19 cellular contexts compared by ENCODE assay signal in genomic region chr17:8830141-8830540, GRCh38. TPM values are rescaled to one million over a fixed set of nuclear protein-coding genes. Genes with fewer than 3 reads are reported as not detected.
DNase-seq lines count a peak whose midpoint lies in the region; ATAC-seq, FAIRE-seq and TF ChIP-seq lines count a peak whose summit lies in the region.
"Had no signal": no experiment of that assay in that cellular context is flagged by ENCODE, and none has a peak within 500 bp of the region (broad histone marks: within the 10 kb centered on the region; RNA-seq: fewer than 3 reads in every experiment).

No MANE protein-coding gene starts in this region.

- H2BK15ac ChIP-seq in H1 (ENCODE audit: low read length) (no peak overlapping the region; the same call in 1 of the 2 replicates), neuronal stem cell (ENCODE audit: low read length) (no peak overlapping the region)

- H3K27me3 ChIP-seq in DND-41 (ENCODE audit: insufficient read depth, low read length, poor library complexity) (no peaks in the 10 kb centered on the region), H1 (replicated peaks in 1 of 4; ENCODE audit: control insufficient read depth in 3 of 4, extremely low read depth in 1 of 4, insufficient read depth in 3 of 4, low read length in 3 of 4) (no peaks in the 10 kb centered on the region), neuronal stem cell (ENCODE audit: control insufficient read depth in 3 of 3, insufficient read depth in 3 of 3, low read depth in 1 of 3, low read length in 3 of 3) (no peaks in the 10 kb centered on the region), tibial artery (peaks cover 0 to 46% of the 10 kb centered on the region in 2 donors)

- H2AK5ac ChIP-seq in H1 (ENCODE audit: low read depth, low read length): no peak overlapping the region
- no peak overlapping the region for H2AK5ac ChIP-seq in neuronal stem cell (ENCODE audit: low read depth, low read length)

- H3K4ac ChIP-seq in H1 (replicated peaks; ENCODE audit: insufficient read length, low read depth, low read length): no peak overlapping the region
- no peak overlapping the region for H3K4ac ChIP-seq in neuronal stem cell (ENCODE audit: low read length)

- H3K36me3 ChIP-seq in DND-41 (ENCODE audit: insufficient read depth, low read length) (peaks cover 56% of the 10 kb centered on the region), H1 (ENCODE audit: control insufficient read depth in 2 of 4, insufficient read depth in 4 of 4, low read length in 3 of 4) (no peaks in the 10 kb centered on the region), neuronal stem cell (replicated peaks in 1 of 2; ENCODE audit: control insufficient read depth in 2 of 2, insufficient read depth in 2 of 2, low read length in 2 of 2) (no peaks in the 10 kb centered on the region), tibial artery (no peaks in the 10 kb centered on the region)
- H3K36me3 ChIP-seq: HAP-1 had no signal

- H2BK120ac ChIP-seq in H1 (replicated peaks; ENCODE audit: low read depth, low read length) (no peak overlapping the region), neuronal stem cell (ENCODE audit: low read depth, low read length) (no peak overlapping the region)

- H2BK5ac ChIP-seq in H1 (ENCODE audit: low read depth, low read length): no peak overlapping the region
- H2BK5ac ChIP-seq in neuronal stem cell (ENCODE audit: low read length): no peak overlapping the region

- H3K27me3 Mint-ChIP-seq in T-helper 17 cell: no peaks in the 10 kb centered on the region
- H3K27me3 Mint-ChIP-seq: CD4-positive, alpha-beta T cell had no signal

- H3K9ac ChIP-seq in DND-41 (ENCODE audit: low read depth, low read length): no peak overlapping the region
- no peak overlapping the region for H3K9ac ChIP-seq in H1 (replicated peaks in 1 of 4; ENCODE audit: extremely low read depth in 1 of 4, low read depth in 3 of 4, low read length in 3 of 4)
- H3K9ac ChIP-seq in neuronal stem cell (ENCODE audit: low read depth, low read length, poor library complexity): no peak overlapping the region

- H2AFZ ChIP-seq in DND-41 (ENCODE audit: low read depth, low read length): no peak overlapping the region
- no peak overlapping the region for H2AFZ ChIP-seq in H1 (ENCODE audit: low read length)
- H2AFZ ChIP-seq in neuronal stem cell (ENCODE audit: low read length): no peak overlapping the region

- H4K5ac ChIP-seq in H1 (ENCODE audit: insufficient read length, low read depth, low read length): no peak overlapping the region

- no peak overlapping the region for H3K4me2 ChIP-seq in DND-41 (ENCODE audit: insufficient read depth, low read length)
- no peak overlapping the region for H3K4me2 ChIP-seq in H1 (ENCODE audit: insufficient read depth in 1 of 2, low read depth in 2 of 2, low read length in 2 of 2)
- H3K4me2 ChIP-seq in neuronal stem cell (ENCODE audit: insufficient read depth, low read length, poor library complexity, severe bottlenecking): no peak overlapping the region
- H3K4me2 ChIP-seq: A549 had no signal

- no peak for FAIRE-seq in H1 (lab: Jason Lieb, UNC)
- FAIRE-seq: A549, K562 had no signal

- 94% methylated on average over 10 of the region's 10 CpGs; no CpG with 5 or more reads in 1 of the 2 experiments for WGBS in H1 (ENCODE audit: extremely low coverage in 1 of 2, insufficient coverage in 1 of 2, insufficient read length in 1 of 2, insufficient replicate concordance in 2 of 2, low coverage in 1 of 2, low lambda C conversion rate in 2 of 2, missing lambda C conversion rate in 1 of 2), 2 experiments
- no CpG with 5 or more reads among the region's 10 CpGs for WGBS in neuronal stem cell (ENCODE audit: extremely low coverage in 2 of 2, insufficient read length in 2 of 2, insufficient replicate concordance in 1 of 2), 2 donors

- CTCF ChIA-PET in HEK293T (lab: Yijun Ruan, JAX): interaction anchor here (0.6 kb wide), 1 partner anchor 314 kb away, joined by 3 read pairs; no protein-coding TSS in a partner anchor
- CTCF ChIA-PET in H1 (lab: Charles Lee; ENCODE audit: partially characterized antibody): interaction anchor here (0.5 to 5.0 kb wide), 15 partner anchors 11 to 704 kb away, joined by 3 to 33 read pairs (median 5); partner anchors contain the start of gene MFSD6L

- H3K36me3 Mint-ChIP-seq in T-helper 17 cell (ENCODE audit: low read depth): no peaks in the 10 kb centered on the region

- POLR2A ChIA-PET in HEK293T (lab: Yijun Ruan, JAX) (no interaction called here), H1 (lab: Charles Lee; ENCODE audit: partially characterized antibody) (interaction anchor here (1.1 kb wide), 1 partner anchor 31 kb away, joined by 4 read pairs; the partner anchor contains the start of gene MFSD6L)

- no peak overlapping the region for H3K27ac Mint-ChIP-seq in T-helper 17 cell
- H3K27ac Mint-ChIP-seq: CD4-positive, alpha-beta T cell; HFFc6 had no signal

- H2BK20ac ChIP-seq in H1 (ENCODE audit: low read length): 0 out of 2 replicates have a peak overlapping the region, but pooled peaks have one; percentile 80

- no peak overlapping the region for H4K91ac ChIP-seq in H1 (replicated peaks; ENCODE audit: insufficient read length, low read length)
- peak overlapping the region; percentile 40 for H4K91ac ChIP-seq in neuronal stem cell (ENCODE audit: low read depth, low read length, poor library complexity)

- H3K27ac ChIP-seq in DND-41 (ENCODE audit: low read length): peak overlapping the region; percentile 12
- no peak overlapping the region for H3K27ac ChIP-seq in H1 (ENCODE audit: low read depth, low read length)
- H3K27ac ChIP-seq in neuronal stem cell (replicated peaks; ENCODE audit: low read length): no peak overlapping the region
- no peak overlapping the region for H3K27ac ChIP-seq in tibial artery
- H3K27ac ChIP-seq: A549 had no signal

- no peak overlapping the region for H3K56ac ChIP-seq in H1 (replicated peaks; ENCODE audit: insufficient read length, low read depth, low read length)

- H3K14ac ChIP-seq in H1 (ENCODE audit: insufficient read length): no peak overlapping the region
- H3K14ac ChIP-seq in neuronal stem cell (ENCODE audit: low read length): no peak overlapping the region

- H3K4me1 ChIP-seq in DND-41 (ENCODE audit: insufficient read depth, low read length) (peaks cover 7% of the 10 kb centered on the region), H1 (replicated peaks in 1 of 4; ENCODE audit: control insufficient read depth in 3 of 4, insufficient read depth in 4 of 4, low read length in 3 of 4) (peaks cover 0 to 11% (median 0%) of the 10 kb centered on the region in 4 experiments; a peak in 4 of 7 replicates), neuronal stem cell (ENCODE audit: control insufficient read depth in 2 of 2, insufficient read depth in 1 of 2, low read depth in 1 of 2, low read length in 2 of 2) (peaks cover 0 to 2% of the 10 kb centered on the region in 2 donors), tibial artery (peaks cover 0 to 5% (median 0%) of the 10 kb centered on the region in 4 donors)
- H3K4me1 ChIP-seq: A549, HAP-1 had no signal

- H3K79me1 ChIP-seq in H1 (ENCODE audit: low read depth, low read length): 0 out of 2 replicates have a peak, but pooled peaks cover 3% of the 10 kb centered on the region
- no peaks in the 10 kb centered on the region for H3K79me1 ChIP-seq in neuronal stem cell (ENCODE audit: low read depth, low read length)

- intact Hi-C loops in tibial artery (cut with DNase I; ENCODE audit: low total_unique reads): no loop called here

- H3K4me3 ChIP-seq in DND-41 (ENCODE audit: low read depth in 1 of 2, low read length in 2 of 2): no peak overlapping the region
- H3K4me3 ChIP-seq in H1 (ENCODE audit: extremely low read depth in 1 of 4, insufficient read depth in 2 of 4, low read depth in 3 of 4, low read length in 4 of 4): no peak overlapping the region
- H3K4me3 ChIP-seq in neuronal stem cell (ENCODE audit: low read length in 2 of 2): no peak overlapping the region
- H3K4me3 ChIP-seq in tibial artery: no peak overlapping the region
- H3K4me3 ChIP-seq: A549, HAP-1, K562 had no signal

- H4K20me1 ChIP-seq in DND-41 (ENCODE audit: insufficient read depth, low read length) (no peaks in the 10 kb centered on the region), H1 (replicated peaks in 1 of 2; ENCODE audit: control insufficient read depth in 1 of 2, insufficient read depth in 2 of 2, low read length in 2 of 2) (peaks cover 0 to 5% of the 10 kb centered on the region in 2 experiments)

- H2BK12ac ChIP-seq in H1 (ENCODE audit: low read depth, low read length) (no peak overlapping the region; the same call in 1 of the 2 replicates), neuronal stem cell (ENCODE audit: low read length) (no peak overlapping the region)

- TF ChIP-seq RAD21 in H1 (IDR thresholded peaks at IDR 0.05 in 1 of 2, conservative IDR thresholded peaks at IDR 0.05 in 1 of 2; ENCODE audit: low read depth in 2 of 2, low read length in 2 of 2): no peak

- H3K23ac ChIP-seq in H1 (ENCODE audit: insufficient read length): no peak overlapping the region
- no peak overlapping the region for H3K23ac ChIP-seq in neuronal stem cell (ENCODE audit: low read depth, low read length, poor library complexity)

- H3K18ac ChIP-seq in H1 (ENCODE audit: extremely low read depth, low read length) (no peak overlapping the region), neuronal stem cell (ENCODE audit: low read length) (no peak overlapping the region)

- H3K9me3 ChIP-seq in DND-41 (ENCODE audit: insufficient read depth, low read length, severe bottlenecking) (no peaks in the 10 kb centered on the region), H1 (ENCODE audit: insufficient read depth in 2 of 2, low read depth in 1 of 2, low read length in 1 of 2) (no peaks in the 10 kb centered on the region), neuronal stem cell (replicated peaks in 1 of 2; ENCODE audit: control insufficient read depth in 2 of 2, insufficient read depth in 1 of 2, low read depth in 1 of 2, low read length in 2 of 2) (no peaks in the 10 kb centered on the region), tibial artery (no peaks in the 10 kb centered on the region), T-helper 17 cell (ENCODE audit: control insufficient read depth, low read length, poor library complexity, severe bottlenecking) (no peaks in the 10 kb centered on the region)
- H3K9me3 ChIP-seq: A549, HAP-1 had no signal

- H3K79me2 ChIP-seq in DND-41 (ENCODE audit: insufficient read depth, low read length) (no peaks in the 10 kb centered on the region), H1 (ENCODE audit: control insufficient read depth in 1 of 2, insufficient read depth in 2 of 2, low read length in 2 of 2) (no peaks in the 10 kb centered on the region)

- H3K23me2 ChIP-seq in H1 (ENCODE audit: low read depth, low read length): peaks cover 9% of the 10 kb centered on the region

- TF ChIP-seq POLR2A in H1 (IDR thresholded peaks at IDR 0.05; ENCODE audit: control extremely low read depth in 1 of 2, low read depth in 2 of 2, low read length in 2 of 2): no peak

- no peak for TF ChIP-seq EP300 in H1 (IDR thresholded peaks at IDR 0.05; ENCODE audit: borderline replicate concordance in 1 of 2, low read depth in 2 of 2, low read length in 2 of 2)

- H3K4me1 Mint-ChIP-seq in T-helper 17 cell: peaks cover 5% of the 10 kb centered on the region

- no peak for DNase-seq in DND-41
- DNase-seq in HEK293T (ENCODE audit: extremely low spot score): peak; percentile 2
- peak in 1 of 2 experiments; percentile 46 for DNase-seq in H1 (ENCODE audit: low read depth in 1 of 2, low spot score in 2 of 2)
- DNase-seq in neuronal stem cell (ENCODE audit: low spot score): no peak
- no peak for DNase-seq in tibial artery
- DNase-seq in T-helper 17 cell: no peak
- no peak for DNase-seq in AML-193 (lab: John Stamatoyannopoulos, UW)
- DNase-seq: C1 segment of cervical spinal cord; Calu3; CD4-positive, alpha-beta T cell; DMS 273 treated with DMSO at 0.1 percent for 48 hours; GOT3; HFFc6 had no signal

- TF ChIP-seq CTCF in DND-41 (IDR thresholded peaks at IDR 0.05; ENCODE audit: borderline replicate concordance, extremely low read depth, low read length, poor library complexity, severe bottlenecking) (no peak), H1 (IDR thresholded peaks at IDR 0.05; ENCODE audit: control extremely low read depth in 1 of 3, insufficient read depth in 1 of 3, low read depth in 1 of 3, low read length in 3 of 3) (no peak), tibial artery (IDR thresholded peaks at IDR 0.05) (no peak)

- ATAC-seq in DND-41 (ENCODE audit: insufficient read depth, low read depth): no peak
- no peak for ATAC-seq in T-helper 17 cell
- no peak for ATAC-seq in HG02798 (IDR thresholded peaks at IDR 0.05; ENCODE audit: poor library complexity, unreplicated experiment)
- ATAC-seq: K562 had no signal

- no peak overlapping the region for H3K4me3 Mint-ChIP-seq in T-helper 17 cell
- H3K4me3 Mint-ChIP-seq: CD4-positive, alpha-beta T cell; HFFc6 had no signal

- H4K8ac ChIP-seq in H1 (ENCODE audit: extremely low read depth, insufficient read depth, low read length): peak overlapping the region; percentile 81
- no peak overlapping the region for H4K8ac ChIP-seq in neuronal stem cell (ENCODE audit: low read depth, low read length)

RNA-seq across cellular contexts. Expression of gene MFSD6L, which starts 31.0 kb away (rescaled TPM):
- total RNA-seq in H1 (2021; fragmentation: NEBNext Ultra II Directional; extraction: Animal tissue kit (Norgen Biotek cat#: 25700)): 2.6 and 2.8 TPM in 2 replicates
- polyA plus RNA-seq in H1 (2011; rRNA removed): 2.7 and 3.5 TPM in 2 replicates
- 3.2 TPM for polyA plus RNA-seq in H1 (2011; cell fraction: cytosol; rRNA removed)
- 3.5 TPM for polyA plus RNA-seq in H1 (2011; cell fraction: nucleus; rRNA removed)
- polyA plus RNA-seq in H1 (2012, experiment 1 of 2): 1.8 to 3.3 TPM (median 3.0 TPM) in 4 replicates
- polyA plus RNA-seq in H1 (2012, experiment 2 of 2): 2.3 TPM
- 2.5 TPM for polyA plus RNA-seq in H1 (2013, experiment 1 of 2)
- 2.2 TPM for polyA plus RNA-seq in H1 (2013, experiment 2 of 2)
- polyA minus RNA-seq in H1 (2011; rRNA and poly(A)+ RNA removed): 2.8 and 3.6 TPM in 2 replicates
- polyA minus RNA-seq in H1 (2011; cell fraction: cytosol; rRNA and poly(A)+ RNA removed): 2.3 TPM
- polyA minus RNA-seq in H1 (2011; cell fraction: nucleus; rRNA and poly(A)+ RNA removed): 4.0 TPM
- not detected for polyA plus RNA-seq in neuronal stem cell (2013, experiment 1 of 2)
- not detected for polyA plus RNA-seq in neuronal stem cell (2013, experiment 2 of 2)
- total RNA-seq in T-helper 17 cell: not detected
- total RNA-seq: G401, HFFc6, K562 had no signal
- polyA plus RNA-seq: A549, AG04450, K562 had no signal

RNA-seq across cellular contexts. Expression of gene PIK3R6, which starts 37.3 kb away (rescaled TPM):
- total RNA-seq in H1 (2021; fragmentation: NEBNext Ultra II Directional; extraction: Animal tissue kit (Norgen Biotek cat#: 25700)): 0.23 and 0.24 TPM in 2 replicates
- 0.72 and 1.2 TPM in 2 replicates for polyA plus RNA-seq in H1 (2011; rRNA removed)
- polyA plus RNA-seq in H1 (2011; cell fraction: cytosol; rRNA removed): 0.80 TPM
- 0.93 TPM for polyA plus RNA-seq in H1 (2011; cell fraction: nucleus; rRNA removed)
- polyA plus RNA-seq in H1 (2012, experiment 1 of 2): 0.29 to 1.2 TPM (median 0.74 TPM) in 4 replicates
- 0.31 TPM for polyA plus RNA-seq in H1 (2012, experiment 2 of 2)
- 0.04 TPM for polyA plus RNA-seq in H1 (2013, experiment 1 of 2)
- 0.04 TPM for polyA plus RNA-seq in H1 (2013, experiment 2 of 2)
- 0.73 and 1.6 TPM in 2 replicates for polyA minus RNA-seq in H1 (2011; rRNA and poly(A)+ RNA removed)
- not detected for polyA minus RNA-seq in H1 (2011; cell fraction: cytosol; rRNA and poly(A)+ RNA removed)
- polyA minus RNA-seq in H1 (2011; cell fraction: nucleus; rRNA and poly(A)+ RNA removed): 1.00 TPM
- not detected for polyA plus RNA-seq in neuronal stem cell (2013, experiment 1 of 2)
- polyA plus RNA-seq in neuronal stem cell (2013, experiment 2 of 2): not detected
- total RNA-seq in T-helper 17 cell: under 1 TPM; 0.67 to 0.83 TPM
- total RNA-seq: Calu3, G401, HFFc6 had no signal
- polyA plus RNA-seq: A549, AG04450, K562 had no signal
